10 cellular contexts compared by ENCODE assay signal in genomic region chr7:50206521-50207250, GRCh38.
DNase-seq lines count a peak whose midpoint lies in the region; ATAC-seq and TF ChIP-seq lines count a peak whose summit lies in the region.
"Had no signal": no experiment of that assay in that cellular context is flagged by ENCODE, and none has a peak within 500 bp of the region (broad histone marks: within the 10 kb centered on the region; RNA-seq: fewer than 3 reads in every experiment).

No MANE protein-coding gene starts in this region.

- H3K27ac Mint-ChIP-seq in T-cell, result peak overlapping the region; percentile 88 to 95

- peak overlapping the region; percentile 45 to 84 (median 62) for H3K4me3 Mint-ChIP-seq in T-cell
- H3K4me3 Mint-ChIP-seq: neural crest cell had no signal

- peaks cover 3 to 76% (median 43%) of the 10 kb centered on the region in 6 donors for H3K4me1 ChIP-seq in spleen
- H3K4me1 ChIP-seq: esophagus squamous epithelium had no signal

- no peaks in the 10 kb centered on the region for H3K27me3 ChIP-seq in spleen (replicated peaks in 1 of 7)

- CTCF ChIA-PET in T-cell (lab: Charles Lee), result interaction anchor here (0.6 to 3.9 kb wide), 35 partner anchors 10 to 1683 kb away, joined by 3 to 103 read pairs (median 6); no protein-coding TSS in a partner anchor

- H3K4me1 Mint-ChIP-seq in T-cell, result peaks cover 77 to 84% (median 84%) of the 10 kb centered on the region in 3 donors
- H3K4me1 Mint-ChIP-seq: neural crest cell had no signal

- 57 to 73% (median 66%) methylated on average over 20 of the region's 20 CpGs for WGBS in spleen, 5 donors

- no peaks in the 10 kb centered on the region for H3K27me3 Mint-ChIP-seq in T-cell

- H3K9me3 Mint-ChIP-seq in T-cell, result no peaks in the 10 kb centered on the region
- H3K9me3 Mint-ChIP-seq: neural crest cell had no signal

- TF ChIP-seq CTCF in spleen (IDR thresholded peaks at IDR 0.05 in 8 of 11, conservative IDR thresholded peaks at IDR 0.05 in 3 of 11), result no peak

- no peak for TF ChIP-seq POLR2A in spleen (IDR thresholded peaks at IDR 0.05)

- DNase-seq in AML-193 (lab: John Stamatoyannopoulos, UW), result peak; percentile 55 to 58
- peak; percentile 35 to 80 (median 63) for DNase-seq in T-cell
- peak; percentile 86 for DNase-seq in activated effector memory CD4-positive, alpha-beta T cell treated with anti-CD3 and anti-CD28 coated beads, Interleukin-2, amount 50 U/mL, for 16 hours
- peak; percentile 80 for DNase-seq in spleen
- DNase-seq in nucleus accumbens (lab: John Stamatoyannopoulos, UW), result no peak
- DNase-seq in HPDE6-E6E7 (ENCODE audit: extremely low spot score), result no peak
- DNase-seq: esophagus squamous epithelium had no signal

- H3K9me3 ChIP-seq in spleen, result no peaks in the 10 kb centered on the region
- H3K9me3 ChIP-seq: esophagus squamous epithelium had no signal

- H3K27ac ChIP-seq in spleen, result peak overlapping the region in 3 of 8 donors; percentile 50 to 79 (median 63)
- H3K27ac ChIP-seq: esophagus squamous epithelium had no signal

- H3K36me3 Mint-ChIP-seq in T-cell, result no peaks in the 10 kb centered on the region

- peak; percentile 75 to 85 (median 80) for ATAC-seq in T-cell (replicated peaks in 1 of 4)
- ATAC-seq in GM19463 (IDR thresholded peaks at IDR 0.05; ENCODE audit: unreplicated experiment), result no peak
- ATAC-seq in GM19397 (IDR thresholded peaks at IDR 0.05; ENCODE audit: unreplicated experiment), result no peak

- peak overlapping the region in 1 of 8 donors; percentile 14 for H3K4me3 ChIP-seq in spleen
- H3K4me3 ChIP-seq: esophagus squamous epithelium had no signal

- intact Hi-C loops in spleen (cut with DNase I; ENCODE audit: low total_unique reads), result no loop called here

- POLR2A ChIA-PET in T-cell (lab: Charles Lee), result interaction anchor here (0.6 to 1.1 kb wide), 2 partner anchors 39 to 105 kb away, joined by 9 read pairs; no protein-coding TSS in a partner anchor

- no peaks in the 10 kb centered on the region for H3K36me3 ChIP-seq in spleen
- H3K36me3 ChIP-seq: esophagus squamous epithelium had no signal

Comparison
In these comparisons a context has a peak if more than half of its experiments do, and no peak if none do; other contexts are left out.
1. DNase-seq: peak in AML-193 (2 of 2), T-cell (34 of 34), activated effector memory CD4-positive, alpha-beta T cell treated with anti-CD3 and anti-CD28 coated beads, Interleukin-2, amount 50 U/mL, for 16 hours (single experiment) and spleen (single experiment); none in nucleus accumbens (0 of 56) and HPDE6-E6E7 (single experiment).
2. ATAC-seq: peak in T-cell (4 of 4); none in GM19463 (single experiment) and GM19397 (single experiment).